In genomic region chr2:132669854-132670103, GRCh38 we compare ENCODE assay signal across 9 cellular contexts. TPM values are rescaled to one million over a fixed set of nuclear protein-coding genes. Genes with fewer than 3 reads are reported as not detected.
DNase-seq lines count a peak whose midpoint lies in the region; ATAC-seq and TF ChIP-seq lines count a peak whose summit lies in the region.
"Had no signal": no experiment of that assay in that cellular context is flagged by ENCODE, and none has a peak within 500 bp of the region (broad histone marks: within the 10 kb centered on the region; RNA-seq: fewer than 3 reads in every experiment).

No MANE protein-coding gene starts in this region.

- H3K4me3 ChIP-seq in lung (peak overlapping the region; percentile 42), uterus (peak overlapping the region; percentile 2 to 23)

- H3K36me3 ChIP-seq in lung (ENCODE audit: control insufficient read depth in 2 of 2, insufficient read depth in 2 of 2, low read length in 2 of 2) (no peaks in the 10 kb centered on the region), uterus (no peaks in the 10 kb centered on the region)

- H3K27ac ChIP-seq in lung (ENCODE audit: low read depth in 1 of 2, low read length in 1 of 2) (no peak overlapping the region), uterus (no peak overlapping the region)

- peak; percentile 1 for DNase-seq in activated naive CD8-positive, alpha-beta T cell treated with anti-CD3 and anti-CD28 coated beads for 36 hours
- no peak for DNase-seq in activated naive CD8-positive, alpha-beta T cell treated with anti-CD3 and anti-CD28 coated beads, Interleukin-2, amount 50 U/mL, for 24 hours
- no peak for DNase-seq in lung (ENCODE audit: low spot score)
- DNase-seq in uterus: no peak
- DNase-seq in glomerular visceral epithelial cell (ENCODE audit: extremely low spot score): no peak
- no peak for DNase-seq in stimulated activated CD4-positive, alpha-beta T cell treated with anti-CD3 and anti-CD28 coated beads, Interleukin-1b, Interleukin-23, amount 100 ng/mL, for 48 hours
- DNase-seq: T-cell had no signal

- TF ChIP-seq CTCF in lung (IDR thresholded peaks at IDR 0.05; ENCODE audit: control extremely low read depth, extremely low read depth): no peak
- TF ChIP-seq CTCF in uterus (IDR thresholded peaks at IDR 0.05): no peak

- peaks cover 3% of the 10 kb centered on the region for H3K36me3 Mint-ChIP-seq in activated naive CD8-positive, alpha-beta T cell treated with anti-CD3 and anti-CD28 coated beads for 36 hours
- no peaks in the 10 kb centered on the region for H3K36me3 Mint-ChIP-seq in activated naive CD8-positive, alpha-beta T cell treated with anti-CD3 and anti-CD28 coated beads, Interleukin-2, amount 50 U/mL, for 24 hours (ENCODE audit: low read depth)
- H3K36me3 Mint-ChIP-seq in dendritic cell treated with granulocyte-macrophage colony-stimulating factor and Interleukin-4, amounts not matched to agents 40 ng/mL and 50 ng/mL, for 4 days (ENCODE audit: low read depth): no peaks in the 10 kb centered on the region
- H3K36me3 Mint-ChIP-seq: T-cell had no signal

- no peaks in the 10 kb centered on the region for H3K9me3 Mint-ChIP-seq in activated naive CD8-positive, alpha-beta T cell treated with anti-CD3 and anti-CD28 coated beads for 36 hours
- no peaks in the 10 kb centered on the region for H3K9me3 Mint-ChIP-seq in activated naive CD8-positive, alpha-beta T cell treated with anti-CD3 and anti-CD28 coated beads, Interleukin-2, amount 50 U/mL, for 24 hours
- H3K9me3 Mint-ChIP-seq in dendritic cell treated with granulocyte-macrophage colony-stimulating factor and Interleukin-4, amounts not matched to agents 40 ng/mL and 50 ng/mL, for 4 days: no peaks in the 10 kb centered on the region
- H3K9me3 Mint-ChIP-seq: T-cell had no signal

- no peaks in the 10 kb centered on the region for H3K4me1 Mint-ChIP-seq in activated naive CD8-positive, alpha-beta T cell treated with anti-CD3 and anti-CD28 coated beads for 36 hours
- H3K4me1 Mint-ChIP-seq in activated naive CD8-positive, alpha-beta T cell treated with anti-CD3 and anti-CD28 coated beads, Interleukin-2, amount 50 U/mL, for 24 hours: no peaks in the 10 kb centered on the region
- H3K4me1 Mint-ChIP-seq in dendritic cell treated with granulocyte-macrophage colony-stimulating factor and Interleukin-4, amounts not matched to agents 40 ng/mL and 50 ng/mL, for 4 days (ENCODE audit: low read depth): no peaks in the 10 kb centered on the region

- peaks cover 66% of the 10 kb centered on the region for H3K27me3 Mint-ChIP-seq in activated naive CD8-positive, alpha-beta T cell treated with anti-CD3 and anti-CD28 coated beads for 36 hours
- peaks cover 30% of the 10 kb centered on the region for H3K27me3 Mint-ChIP-seq in activated naive CD8-positive, alpha-beta T cell treated with anti-CD3 and anti-CD28 coated beads, Interleukin-2, amount 50 U/mL, for 24 hours
- peaks cover 69% of the 10 kb centered on the region for H3K27me3 Mint-ChIP-seq in dendritic cell treated with granulocyte-macrophage colony-stimulating factor and Interleukin-4, amounts not matched to agents 40 ng/mL and 50 ng/mL, for 4 days

- TF ChIP-seq POLR2A in uterus (IDR thresholded peaks at IDR 0.05): no peak

- H3K9me3 ChIP-seq in lung (ENCODE audit: control insufficient read depth in 2 of 2, insufficient read depth in 1 of 2, low read length in 1 of 2): peaks cover 0 to 2% of the 10 kb centered on the region in 2 donors
- H3K9me3 ChIP-seq in uterus: no peaks in the 10 kb centered on the region

- no peak for ATAC-seq in activated naive CD8-positive, alpha-beta T cell treated with anti-CD3 and anti-CD28 coated beads, Interleukin-2, amount 50 U/mL, for 24 hours
- peak; percentile 20 for ATAC-seq in lung (ENCODE audit: insufficient read depth, low FRiP score)
- ATAC-seq in HG03565 (IDR thresholded peaks at IDR 0.05; ENCODE audit: unreplicated experiment): no peak

- H3K27ac Mint-ChIP-seq in activated naive CD8-positive, alpha-beta T cell treated with anti-CD3 and anti-CD28 coated beads for 36 hours: no peak overlapping the region
- no peak overlapping the region for H3K27ac Mint-ChIP-seq in activated naive CD8-positive, alpha-beta T cell treated with anti-CD3 and anti-CD28 coated beads, Interleukin-2, amount 50 U/mL, for 24 hours
- no peak overlapping the region for H3K27ac Mint-ChIP-seq in dendritic cell treated with granulocyte-macrophage colony-stimulating factor and Interleukin-4, amounts not matched to agents 40 ng/mL and 50 ng/mL, for 4 days
- H3K27ac Mint-ChIP-seq: T-cell had no signal

- H3K4me3 Mint-ChIP-seq in activated naive CD8-positive, alpha-beta T cell treated with anti-CD3 and anti-CD28 coated beads for 36 hours: no peak overlapping the region
- no peak overlapping the region for H3K4me3 Mint-ChIP-seq in activated naive CD8-positive, alpha-beta T cell treated with anti-CD3 and anti-CD28 coated beads, Interleukin-2, amount 50 U/mL, for 24 hours
- H3K4me3 Mint-ChIP-seq in dendritic cell treated with granulocyte-macrophage colony-stimulating factor and Interleukin-4, amounts not matched to agents 40 ng/mL and 50 ng/mL, for 4 days: peak overlapping the region; percentile 52
- H3K4me3 Mint-ChIP-seq: T-cell had no signal

- H3K4me1 ChIP-seq in lung (ENCODE audit: control insufficient read depth in 2 of 2, insufficient read depth in 2 of 2, low read length in 2 of 2) (peaks cover 0 to 29% of the 10 kb centered on the region in 2 donors), uterus (peaks cover 0 to 28% of the 10 kb centered on the region in 2 donors)

- intact Hi-C loops in dendritic cell treated with granulocyte-macrophage colony-stimulating factor and Interleukin-4, amounts not matched to agents 40 ng/mL and 50 ng/mL, for 4 days (cut with micrococcal nuclease): loop anchor here (10.0 kb wide), 1 partner anchor 125 kb away; no protein-coding TSS in a partner anchor
- intact Hi-C loops in uterus (cut with DNase I; ENCODE audit: low total_unique reads): no loop called here

- no peaks in the 10 kb centered on the region for H3K27me3 ChIP-seq in lung (ENCODE audit: control insufficient read depth, insufficient read depth)
- peaks cover 10 to 15% of the 10 kb centered on the region in 2 donors for H3K27me3 ChIP-seq in uterus

- WGBS in lung, 2 donors: 0 to 1% methylated on average over 23 to 24 of the region's 24 CpGs

RNA-seq across cellular contexts. Expression of gene LYPD1, which starts 0.2 kb away (rescaled TPM):
- not detected for total RNA-seq in activated naive CD8-positive, alpha-beta T cell treated with anti-CD3 and anti-CD28 coated beads for 36 hours
- total RNA-seq in lung (1 to 10 TPM in 1 of 2 donors, under 1 TPM in 1; 0.28 to 6.6 TPM), uterus (1 to 10 TPM in 1 of 4 donors, under 1 TPM in 1, not detected in 2; 0.55 to 7.1 TPM)
- polyA plus RNA-seq in lung: 1 to 10 TPM; 1.2 to 5.6 TPM
